ENCODE assay signal across 5 cellular contexts in genomic region chr13:44803390-44803789, GRCh38.
"Had no signal": no experiment of that assay in that cellular context is flagged by ENCODE, and none has a peak within 500 bp of the region (broad histone marks: within the 10 kb centered on the region; RNA-seq: fewer than 3 reads in every experiment).

No MANE protein-coding gene starts in this region.

- H3K4me3 Mint-ChIP-seq: H9, IgD-negative memory B cell had no signal

- H3K27me3 Mint-ChIP-seq: IgD-negative memory B cell had no signal

- H3K4me1 Mint-ChIP-seq: IgD-negative memory B cell had no signal

- H3K9me3 Mint-ChIP-seq: H9 had no signal

- H3K4me3 ChIP-seq: GM23248 had no signal

- DNase-seq: GM23248, GOT3, H9, KBM-7 had no signal

- H3K36me3 Mint-ChIP-seq: IgD-negative memory B cell had no signal

- H3K27ac Mint-ChIP-seq: H9, IgD-negative memory B cell had no signal

- H3K27ac ChIP-seq: GM23248 had no signal
